34 cellular contexts compared by ENCODE assay signal in genomic region chr15:63112871-63113270, GRCh38.
"Had no signal": no experiment of that assay in that cellular context is flagged by ENCODE, and none has a peak within 500 bp of the region (broad histone marks: within the 10 kb centered on the region; RNA-seq: fewer than 3 reads in every experiment).

No MANE protein-coding gene starts in this region.

- FAIRE-seq: islet of Langerhans, TTC549 had no signal

- H3K4me1 ChIP-seq: breast epithelium, left lung had no signal

- H3K27ac Mint-ChIP-seq: activated CD4-positive, alpha-beta memory T cell treated with anti-CD3 and anti-CD28 coated beads for 36 hours; activated CD4-positive, alpha-beta T cell treated with anti-CD3 and anti-CD28 coated beads, Interleukin-2, amount 10 ng/mL, durations not matched to agents 24 days and 14 days; dendritic cell treated with granulocyte-macrophage colony-stimulating factor and Interleukin-4, amounts not matched to agents 40 ng/mL and 50 ng/mL, for 4 days; natural killer cell treated with Interleukin-12 subunit alpha and Interleukin-12 subunit beta and Interleukin-15 and Interleukin-18, amount 100 ng/mL, for 72 hours; progenitor cell of endocrine pancreas; stimulated activated memory B cell treated with anti-CD40 and anti-IgM and Interleukin-4, amounts not matched to agents 10 μg/mL and 1 μg/mL and 100 μg/mL, for 72 hours; stimulated activated naive CD8-positive, alpha-beta T cell treated with anti-CD3 and anti-CD28 coated beads, Interleukin-15, amount 100 ng/mL, for 72 hours had no signal

- H3K27me3 ChIP-seq: breast epithelium, esophagus muscularis mucosa, heart right ventricle, left lung, sigmoid colon, tibial artery had no signal

- H3K4me1 Mint-ChIP-seq: activated CD4-positive, alpha-beta T cell treated with anti-CD3 and anti-CD28 coated beads, Interleukin-2, amount 10 ng/mL, durations not matched to agents 24 days and 14 days; stimulated activated memory B cell treated with anti-CD40 and anti-IgM and Interleukin-4, amounts not matched to agents 10 μg/mL and 1 μg/mL and 100 μg/mL, for 72 hours; stimulated activated naive CD8-positive, alpha-beta T cell treated with anti-CD3 and anti-CD28 coated beads, Interleukin-15, amount 100 ng/mL, for 72 hours had no signal

- ATAC-seq: activated CD4-positive, CD25-positive, alpha-beta regulatory T cell treated with anti-CD3 and anti-CD28 coated beads, Interleukin-2, amount 50 U/mL, for 24 hours; left lung; lower lobe of right lung; natural killer cell treated with Interleukin-12 subunit alpha and Interleukin-12 subunit beta and Interleukin-15 and Interleukin-18, amount 100 ng/mL, for 72 hours; stimulated activated memory B cell treated with anti-CD40 and anti-IgM and Interleukin-4, amounts not matched to agents 10 μg/mL and 1 μg/mL and 100 μg/mL, for 72 hours; stimulated activated naive CD8-positive, alpha-beta T cell treated with anti-CD3 and anti-CD28 coated beads, Interleukin-15, amount 100 ng/mL, for 72 hours had no signal

- H3K9me3 ChIP-seq: breast epithelium, esophagus muscularis mucosa, heart right ventricle, left lung, lower lobe of right lung, sigmoid colon, tibial artery had no signal

- H3K4me2 ChIP-seq: smooth muscle cell had no signal

- DNase-seq: activated CD4-positive, alpha-beta memory T cell treated with anti-CD3 and anti-CD28 coated beads for 36 hours; activated CD4-positive, alpha-beta T cell treated with anti-CD3 and anti-CD28 coated beads, Interleukin-2, amount 10 ng/mL, durations not matched to agents 24 days and 14 days; activated CD8-positive, alpha-beta memory T cell treated with anti-CD3 and anti-CD28 coated beads, Interleukin-2, amount 50 U/mL, for 4 hours; activated gamma-delta T cell; activated naive CD4-positive, alpha-beta T cell treated with anti-CD3 and anti-CD28 coated beads, Interleukin-2, amount 50 U/mL, for 16 hours; activated T-cell treated with anti-CD3 and anti-CD28 coated beads, Interleukin-2, amount 50 U/mL, for 1 hour; amygdala; central memory CD4-positive, alpha-beta T cell; effector CD4-positive, alpha-beta T cell; foreskin melanocyte; heart right ventricle; left lung; lower lobe of right lung; mesenchymal stem cell; retina; sigmoid colon; stimulated activated CD4-positive, alpha-beta T cell treated with anti-CD3 and anti-CD28 coated beads, Interleukin-1b, Interleukin-23, amount 100 ng/mL, for 48 hours; stimulated activated CD4-positive, alpha-beta T cell treated with anti-CD3 and anti-CD28 coated beads, Interleukin-4, amount 100 ng/mL, for 4 hours; stimulated activated CD8-positive, alpha-beta memory T cell treated with anti-CD3 and anti-CD28 coated beads, Interleukin-4, amount 100 ng/mL, for 48 hours; stimulated activated naive CD8-positive, alpha-beta T cell treated with anti-CD3 and anti-CD28 coated beads, Interleukin-15, amount 100 ng/mL, for 72 hours; substantia nigra; T-helper 9 cell; tibial artery; WERI-Rb-1 had no signal

- H3K9me3 Mint-ChIP-seq: activated CD4-positive, alpha-beta memory T cell treated with anti-CD3 and anti-CD28 coated beads for 36 hours; activated CD4-positive, alpha-beta T cell treated with anti-CD3 and anti-CD28 coated beads, Interleukin-2, amount 10 ng/mL, durations not matched to agents 24 days and 14 days; dendritic cell treated with granulocyte-macrophage colony-stimulating factor and Interleukin-4, amounts not matched to agents 40 ng/mL and 50 ng/mL, for 4 days; natural killer cell treated with Interleukin-12 subunit alpha and Interleukin-12 subunit beta and Interleukin-15 and Interleukin-18, amount 100 ng/mL, for 72 hours; stimulated activated memory B cell treated with anti-CD40 and anti-IgM and Interleukin-4, amounts not matched to agents 10 μg/mL and 1 μg/mL and 100 μg/mL, for 72 hours; stimulated activated naive CD8-positive, alpha-beta T cell treated with anti-CD3 and anti-CD28 coated beads, Interleukin-15, amount 100 ng/mL, for 72 hours had no signal

- H3K27ac ChIP-seq: breast epithelium, esophagus muscularis mucosa, heart right ventricle, left lung, lower lobe of right lung, sigmoid colon, tibial artery, WERI-Rb-1 had no signal

- H3K36me3 Mint-ChIP-seq: activated CD4-positive, alpha-beta memory T cell treated with anti-CD3 and anti-CD28 coated beads for 36 hours; natural killer cell treated with Interleukin-12 subunit alpha and Interleukin-12 subunit beta and Interleukin-15 and Interleukin-18, amount 100 ng/mL, for 72 hours; stimulated activated memory B cell treated with anti-CD40 and anti-IgM and Interleukin-4, amounts not matched to agents 10 μg/mL and 1 μg/mL and 100 μg/mL, for 72 hours had no signal

- H3K4me3 Mint-ChIP-seq: activated CD4-positive, alpha-beta memory T cell treated with anti-CD3 and anti-CD28 coated beads for 36 hours; activated CD4-positive, alpha-beta T cell treated with anti-CD3 and anti-CD28 coated beads, Interleukin-2, amount 10 ng/mL, durations not matched to agents 24 days and 14 days; dendritic cell treated with granulocyte-macrophage colony-stimulating factor and Interleukin-4, amounts not matched to agents 40 ng/mL and 50 ng/mL, for 4 days; natural killer cell treated with Interleukin-12 subunit alpha and Interleukin-12 subunit beta and Interleukin-15 and Interleukin-18, amount 100 ng/mL, for 72 hours; stimulated activated memory B cell treated with anti-CD40 and anti-IgM and Interleukin-4, amounts not matched to agents 10 μg/mL and 1 μg/mL and 100 μg/mL, for 72 hours; stimulated activated naive CD8-positive, alpha-beta T cell treated with anti-CD3 and anti-CD28 coated beads, Interleukin-15, amount 100 ng/mL, for 72 hours had no signal

- H3K36me3 ChIP-seq: breast epithelium, esophagus muscularis mucosa, heart right ventricle, left lung, lower lobe of right lung, sigmoid colon, tibial artery, WERI-Rb-1 had no signal

- H3K27me3 Mint-ChIP-seq: stimulated activated naive CD8-positive, alpha-beta T cell treated with anti-CD3 and anti-CD28 coated beads, Interleukin-15, amount 100 ng/mL, for 72 hours had no signal

- H3K4me3 ChIP-seq: breast epithelium, esophagus muscularis mucosa, heart right ventricle, left lung, lower lobe of right lung, sigmoid colon, smooth muscle cell, tibial artery had no signal
